ENCODE assay signal across 17 cellular contexts in genomic region chr5:10400834-10401233, GRCh38. TPM values are rescaled to one million over a fixed set of nuclear protein-coding genes. Genes with fewer than 3 reads are reported as not detected.
DNase-seq lines count a peak whose midpoint lies in the region; ATAC-seq and TF ChIP-seq lines count a peak whose summit lies in the region.
"Had no signal": no experiment of that assay in that cellular context is flagged by ENCODE, and none has a peak within 500 bp of the region (broad histone marks: within the 10 kb centered on the region; RNA-seq: fewer than 3 reads in every experiment).

No MANE protein-coding gene starts in this region.

- peak overlapping the region; percentile 76 for H3K27ac ChIP-seq in layer of hippocampus (ENCODE audit: low read depth, low read length)
- H3K27ac ChIP-seq in aorta (ENCODE audit: low read depth in 1 of 2, low read length in 2 of 2): no peak overlapping the region
- H3K27ac ChIP-seq: SJSA1, WERI-Rb-1 had no signal

- H3K27me3 ChIP-seq in layer of hippocampus (ENCODE audit: control insufficient read depth, insufficient read depth, low read length) (no peaks in the 10 kb centered on the region), aorta (ENCODE audit: control insufficient read depth in 1 of 2, insufficient read depth in 2 of 2, low read length in 1 of 2) (no peaks in the 10 kb centered on the region)
- H3K27me3 ChIP-seq: SJSA1 had no signal

- no peak overlapping the region for H3K4me3 ChIP-seq in aorta (ENCODE audit: low read length in 2 of 2)
- H3K4me3 ChIP-seq: SJSA1 had no signal

- H3K4me3 Mint-ChIP-seq in activated naive CD4-positive, alpha-beta T cell treated with anti-CD3 and anti-CD28 coated beads, Interleukin-2, amount 50 U/mL, for 24 hours: no peak overlapping the region
- no peak overlapping the region for H3K4me3 Mint-ChIP-seq in activated naive CD4-positive, alpha-beta T cell treated with anti-CD3 and anti-CD28 coated beads, Interleukin-2, amount 10 ng/mL, durations not matched to agents 7 days and 5 days
- H3K4me3 Mint-ChIP-seq in chondrocyte (ENCODE audit: unreplicated experiment): no peak overlapping the region

- peaks cover 0 to 5% of the 10 kb centered on the region in 2 donors for H3K36me3 ChIP-seq in aorta (ENCODE audit: control insufficient read depth in 1 of 2, insufficient read depth in 2 of 2, low read length in 1 of 2)

- intact Hi-C loops in aorta (cut with DNase I): loop anchor here in 1 of 2 donors (5.0 kb wide), 1 partner anchor 114 kb away; no protein-coding TSS in a partner anchor

- H3K4me1 ChIP-seq in aorta (ENCODE audit: control insufficient read depth in 1 of 2, insufficient read depth in 2 of 2, low read length in 2 of 2): no peaks in the 10 kb centered on the region
- H3K4me1 ChIP-seq: SJSA1 had no signal

- H3K4me1 Mint-ChIP-seq in activated naive CD4-positive, alpha-beta T cell treated with anti-CD3 and anti-CD28 coated beads, Interleukin-2, amount 50 U/mL, for 24 hours: peaks cover 10% of the 10 kb centered on the region
- peaks cover 2% of the 10 kb centered on the region for H3K4me1 Mint-ChIP-seq in activated naive CD4-positive, alpha-beta T cell treated with anti-CD3 and anti-CD28 coated beads, Interleukin-2, amount 10 ng/mL, durations not matched to agents 7 days and 5 days
- peaks cover 21% of the 10 kb centered on the region for H3K4me1 Mint-ChIP-seq in chondrocyte (ENCODE audit: low read depth)

- WGBS in aorta, 2 donors: 32 to 34% methylated on average over 4 of the region's 4 CpGs

- no peaks in the 10 kb centered on the region for H3K27me3 Mint-ChIP-seq in activated naive CD4-positive, alpha-beta T cell treated with anti-CD3 and anti-CD28 coated beads, Interleukin-2, amount 50 U/mL, for 24 hours
- H3K27me3 Mint-ChIP-seq in activated naive CD4-positive, alpha-beta T cell treated with anti-CD3 and anti-CD28 coated beads, Interleukin-2, amount 10 ng/mL, durations not matched to agents 7 days and 5 days: no peaks in the 10 kb centered on the region
- H3K27me3 Mint-ChIP-seq in chondrocyte (ENCODE audit: low read depth): no peaks in the 10 kb centered on the region

- no peaks in the 10 kb centered on the region for H3K9me3 ChIP-seq in aorta (ENCODE audit: control insufficient read depth, low read length)
- H3K9me3 ChIP-seq: SJSA1 had no signal

- peak; percentile 32 for TF ChIP-seq CTCF in chondrocyte (IDR thresholded peaks at IDR 0.05)

- peaks cover 13% of the 10 kb centered on the region for H3K36me3 Mint-ChIP-seq in activated naive CD4-positive, alpha-beta T cell treated with anti-CD3 and anti-CD28 coated beads, Interleukin-2, amount 50 U/mL, for 24 hours
- peaks cover 46% of the 10 kb centered on the region for H3K36me3 Mint-ChIP-seq in activated naive CD4-positive, alpha-beta T cell treated with anti-CD3 and anti-CD28 coated beads, Interleukin-2, amount 10 ng/mL, durations not matched to agents 7 days and 5 days
- H3K36me3 Mint-ChIP-seq in chondrocyte (ENCODE audit: low read depth): peaks cover 32% of the 10 kb centered on the region

- H3K27ac Mint-ChIP-seq in activated naive CD4-positive, alpha-beta T cell treated with anti-CD3 and anti-CD28 coated beads, Interleukin-2, amount 50 U/mL, for 24 hours: peak overlapping the region; percentile 59
- no peak overlapping the region for H3K27ac Mint-ChIP-seq in activated naive CD4-positive, alpha-beta T cell treated with anti-CD3 and anti-CD28 coated beads, Interleukin-2, amount 10 ng/mL, durations not matched to agents 7 days and 5 days
- peak overlapping the region; percentile 49 for H3K27ac Mint-ChIP-seq in chondrocyte (ENCODE audit: unreplicated experiment)

- CTCF ChIA-PET in activated naive CD4-positive, alpha-beta T cell treated with anti-CD3 and anti-CD28 coated beads, Interleukin-2, amount 10 ng/mL, durations not matched to agents 7 days and 5 days (lab: Charles Lee): no interaction called here

- no peak for DNase-seq in activated naive CD4-positive, alpha-beta T cell treated with anti-CD3 and anti-CD28 coated beads, Interleukin-2, amount 10 ng/mL, durations not matched to agents 7 days and 5 days
- DNase-seq in chondrocyte (ENCODE audit: low spot score) (no peak), aorta (no peak), NCI-H2196 (lab: John Stamatoyannopoulos, UW; ENCODE audit: unreplicated experiment) (no peak)
- DNase-seq in stimulated activated CD4-positive, alpha-beta T cell treated with anti-CD3 and anti-CD28 coated beads, Interleukin-4, amount 100 ng/mL, for 24 hours: no peak
- DNase-seq: 8988T; amniotic stem cell; DMS 273 treated with DMSO at 0.1 percent for 48 hours; NCI-H1694; NK-92 treated with Interleukin-12 subunit alpha and Interleukin-12 subunit beta, amount 100 ng/mL, for 24 hours; posterior cingulate gyrus; WERI-Rb-1 had no signal

- ATAC-seq in aorta (ENCODE audit: low FRiP score): peak; percentile 64
- no peak for ATAC-seq in HG03354 (IDR thresholded peaks at IDR 0.05; ENCODE audit: poor library complexity, severe bottlenecking, unreplicated experiment)
- ATAC-seq: HCT116 had no signal

- no peaks in the 10 kb centered on the region for H3K9me3 Mint-ChIP-seq in activated naive CD4-positive, alpha-beta T cell treated with anti-CD3 and anti-CD28 coated beads, Interleukin-2, amount 50 U/mL, for 24 hours
- no peaks in the 10 kb centered on the region for H3K9me3 Mint-ChIP-seq in activated naive CD4-positive, alpha-beta T cell treated with anti-CD3 and anti-CD28 coated beads, Interleukin-2, amount 10 ng/mL, durations not matched to agents 7 days and 5 days
- no peaks in the 10 kb centered on the region for H3K9me3 Mint-ChIP-seq in chondrocyte (ENCODE audit: low read depth)

RNA-seq across cellular contexts. Expression of gene ROPN1L, which starts 40.8 kb away (rescaled TPM):
- total RNA-seq in chondrocyte: 0.37 to 0.64 TPM (median 0.39 TPM) in 3 replicates
- under 1 TPM in 1 of 2 donors, not detected in 1; 0.68 TPM for total RNA-seq in aorta
- polyA plus RNA-seq in aorta: under 1 TPM in 1 of 2 donors, not detected in 1; 0.88 TPM

RNA-seq across cellular contexts. Expression of gene MARCHF6, which starts 47.3 kb away (rescaled TPM):
- total RNA-seq in chondrocyte (143 to 197 TPM (median 149 TPM) in 3 replicates), aorta (100 to 1,000 TPM; 147 to 153 TPM)
- 10 to 100 TPM; 27.7 to 73.9 TPM for polyA plus RNA-seq in aorta
